2 cellular contexts compared by ENCODE assay signal in the genomic region with DNA sequence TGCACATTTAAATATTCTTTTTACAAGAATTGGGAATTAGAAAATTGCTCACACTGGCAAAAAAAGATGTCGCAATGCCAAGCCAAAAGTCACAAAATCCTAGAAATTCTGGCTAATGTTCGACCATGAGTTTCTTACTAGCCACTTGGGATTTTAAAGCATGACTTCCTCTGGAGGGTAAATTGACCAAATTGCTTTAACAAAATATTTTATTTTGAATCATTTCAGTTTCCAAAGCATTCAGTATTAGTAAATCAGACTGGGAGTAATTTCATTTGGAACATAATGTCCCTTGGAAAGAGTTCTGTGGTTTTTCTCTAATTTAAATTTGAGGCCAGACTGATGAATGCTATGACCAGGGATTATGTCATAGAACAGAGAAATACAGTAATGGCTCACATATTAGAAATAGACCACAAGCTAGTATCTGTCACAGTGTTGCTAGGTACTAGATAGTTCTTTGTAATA.
TF ChIP-seq lines count a peak whose summit lies in the region.

No MANE protein-coding gene starts in this region.

TF ChIP-seq in HepG2, 621 proteins besides CTCF, POLR2A, EP300 and RAD21:
- no peak for TF ChIP-seq EED (CRISPR knock-in tag; IDR thresholded peaks at IDR 0.05)
- peak; percentile 66; the same call in 1 of the 2 replicates for TF ChIP-seq CEBPB (IDR thresholded peaks at IDR 0.05; ENCODE audit: borderline replicate concordance, low read depth, low read length)
- TF ChIP-seq GZF1 (CRISPR knock-in tag; IDR thresholded peaks at IDR 0.05): no peak
- TF ChIP-seq MAFK (conservative IDR thresholded peaks at IDR 0.05 in 1 of 2, IDR thresholded peaks at IDR 0.05 in 1 of 2; ENCODE audit: low read length in 2 of 2): 0 out of 4 replicates have a peak, but pooled peaks of 1 of the 2 experiments have one; percentile 2

TF ChIP-seq in K562, 482 proteins besides CTCF, POLR2A, EP300 and RAD21:
- no peak for TF ChIP-seq CCAR2 (IDR thresholded peaks at IDR 0.05; ENCODE audit: low read depth, low read length)
- no peak for TF ChIP-seq RBM39 (optimal IDR thresholded peaks at IDR 0.05; ENCODE audit: low read depth, low read length)
- TF ChIP-seq ZNF263 (CRISPR knock-in tag; IDR thresholded peaks at IDR 0.05; ENCODE audit: borderline replicate concordance): no peak
- TF ChIP-seq CEBPG (CRISPR knock-in tag; IDR thresholded peaks at IDR 0.05): no peak
- TF ChIP-seq CEBPG (tag; conservative IDR thresholded peaks at IDR 0.05 in 1 of 2, IDR thresholded peaks at IDR 0.05 in 1 of 2): peak; percentile 63 to 64; a peak in 3 of 4 replicates
- TF ChIP-seq RUNX1 (IDR thresholded peaks at IDR 0.05; ENCODE audit: low read depth): no peak
- peak; percentile 86 for TF ChIP-seq CEBPB (tag; IDR thresholded peaks at IDR 0.05)
